In genomic region chr2:160305081-160305750, GRCh38 we compare ENCODE assay signal across 1 cellular context.
TF ChIP-seq lines count a peak whose summit lies in the region.

No MANE protein-coding gene starts in this region.

TF ChIP-seq in SK-N-SH treated with all-trans-retinoic acid at 6 μM for 48 hours, 23 proteins besides CTCF, POLR2A, EP300 and RAD21 (continued from another document):
- TF ChIP-seq TSHZ2 (CRISPR knock-in tag; IDR thresholded peaks at IDR 0.05) (no peak), TCF4 (CRISPR knock-in tag; IDR thresholded peaks at IDR 0.05; ENCODE audit: borderline replicate concordance) (no peak), ZFP3 (CRISPR knock-in tag; IDR thresholded peaks at IDR 0.05) (no peak)
